In the genomic region with DNA sequence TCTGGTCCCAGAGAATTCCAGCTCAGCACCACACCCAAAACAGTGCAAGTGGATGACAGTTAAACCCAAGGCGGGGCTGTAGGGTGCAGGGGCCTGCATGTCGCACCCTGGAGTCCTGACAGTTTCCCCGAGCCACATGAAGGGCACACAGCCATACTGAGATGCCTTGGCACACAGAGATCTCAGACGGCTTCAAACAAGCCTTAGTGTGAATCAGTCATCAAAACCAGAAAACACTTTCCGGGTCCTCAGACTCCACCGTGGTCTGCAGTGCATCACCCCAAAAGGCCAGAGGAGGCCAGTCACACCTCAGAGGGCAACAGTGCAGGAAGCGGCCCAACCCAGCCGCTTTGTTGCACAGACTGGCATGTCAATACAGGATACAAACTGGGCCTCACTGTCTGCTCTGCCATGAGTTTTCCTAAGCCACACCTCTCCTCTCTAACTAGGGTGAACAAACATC, we compare ENCODE assay signal across 9 cellular contexts.
DNase-seq lines count a peak whose midpoint lies in the region; ATAC-seq and TF ChIP-seq lines count a peak whose summit lies in the region.
"Had no signal": no experiment of that assay in that cellular context is flagged by ENCODE, and none has a peak within 500 bp of the region (broad histone marks: within the 10 kb centered on the region; RNA-seq: fewer than 3 reads in every experiment).

No MANE protein-coding gene starts in this region.

- no peak overlapping the region for H2BK5ac ChIP-seq in neuronal stem cell (ENCODE audit: low read length)

- no peak overlapping the region for H2AK5ac ChIP-seq in neuronal stem cell (ENCODE audit: low read depth, low read length)

- no peak for TF ChIP-seq POLR2A in heart left ventricle (IDR thresholded peaks at IDR 0.05)

- DNase-seq in NCI-H1105 treated with DMSO at 0.1 percent for 48 hours (lab: John Stamatoyannopoulos, UW) (peak; percentile 1), NCI-H1105 (lab: John Stamatoyannopoulos, UW) (no peak), heart left ventricle (no peak), germinal center (ENCODE audit: low spot score) (no peak), neuronal stem cell (ENCODE audit: low spot score) (no peak)
- DNase-seq in activated CD4-positive, alpha-beta T cell treated with anti-CD3 and anti-CD28 coated beads, Interleukin-2, amount 50 U/mL, for 1 hour = peak; percentile 50
- peak; percentile 51 to 69 for DNase-seq in stimulated activated CD8-positive, alpha-beta memory T cell treated with anti-CD3 and anti-CD28 coated beads, Interleukin-7, amount 100 ng/mL, for 48 hours (ENCODE audit: extremely low read depth in 1 of 2, low read depth in 1 of 2)

- no peak overlapping the region for H3K4me2 ChIP-seq in neuronal stem cell (ENCODE audit: insufficient read depth, low read length, poor library complexity, severe bottlenecking)

- H2BK15ac ChIP-seq in neuronal stem cell (ENCODE audit: low read length) = no peak overlapping the region

- H3K27ac ChIP-seq in heart left ventricle (peak overlapping the region in 4 of 12 donors; percentile 17 to 39 (median 26)), neuronal stem cell (replicated peaks; ENCODE audit: low read length) (no peak overlapping the region)
- H3K27ac ChIP-seq: 22Rv1 had no signal

- H3K4me1 ChIP-seq in heart left ventricle (peaks cover 0 to 33% (median 6%) of the 10 kb centered on the region in 12 donors), neuronal stem cell (ENCODE audit: control insufficient read depth in 2 of 2, insufficient read depth in 1 of 2, low read depth in 1 of 2, low read length in 2 of 2) (peaks cover 3 to 4% of the 10 kb centered on the region in 2 donors)

- WGBS in heart left ventricle, 4 donors = 41 to 67% (median 60%) methylated on average over 8 of the region's 8 CpGs
- no CpG with 5 or more reads among the region's 8 CpGs for WGBS in neuronal stem cell (ENCODE audit: extremely low coverage in 2 of 2, insufficient read length in 2 of 2, insufficient replicate concordance in 1 of 2), 2 donors

- no peaks in the 10 kb centered on the region for H3K79me1 ChIP-seq in neuronal stem cell (ENCODE audit: low read depth, low read length)

- H4K8ac ChIP-seq in neuronal stem cell (ENCODE audit: low read depth, low read length) = no peak overlapping the region

- H3K9ac ChIP-seq in neuronal stem cell (ENCODE audit: low read depth, low read length, poor library complexity) = no peak overlapping the region

- H3K18ac ChIP-seq in neuronal stem cell (ENCODE audit: low read length) = no peak overlapping the region

- no peaks in the 10 kb centered on the region for H3K27me3 ChIP-seq in heart left ventricle
- H3K27me3 ChIP-seq in neuronal stem cell (ENCODE audit: control insufficient read depth in 3 of 3, insufficient read depth in 3 of 3, low read depth in 1 of 3, low read length in 3 of 3) = no peaks in the 10 kb centered on the region

- intact Hi-C loops in heart left ventricle (cut with DNase I) = loop anchor here in 6 of 10 donors (10.0 kb wide), 4 partner anchors 103 to 363 kb away; a partner anchor contains a TSS

- no peak overlapping the region for H3K4me3 ChIP-seq in heart left ventricle
- no peak overlapping the region for H3K4me3 ChIP-seq in neuronal stem cell (ENCODE audit: low read length in 2 of 2)

- H3K36me3 ChIP-seq in heart left ventricle = no peaks in the 10 kb centered on the region
- no peaks in the 10 kb centered on the region for H3K36me3 ChIP-seq in neuronal stem cell (replicated peaks in 1 of 2; ENCODE audit: control insufficient read depth in 2 of 2, insufficient read depth in 2 of 2, low read length in 2 of 2)

- H3K23ac ChIP-seq in neuronal stem cell (ENCODE audit: low read depth, low read length, poor library complexity) = no peak overlapping the region

- H2BK120ac ChIP-seq in neuronal stem cell (ENCODE audit: low read depth, low read length) = no peak overlapping the region

- no peak overlapping the region for H3K4ac ChIP-seq in neuronal stem cell (ENCODE audit: low read length)

- H3K9me3 ChIP-seq in heart left ventricle = no peaks in the 10 kb centered on the region
- H3K9me3 ChIP-seq in neuronal stem cell (replicated peaks in 1 of 2; ENCODE audit: control insufficient read depth in 2 of 2, insufficient read depth in 1 of 2, low read depth in 1 of 2, low read length in 2 of 2) = peaks cover 0 to 4% of the 10 kb centered on the region in 2 donors

- no peak overlapping the region for H2AFZ ChIP-seq in neuronal stem cell (ENCODE audit: low read length)

- H4K91ac ChIP-seq in neuronal stem cell (ENCODE audit: low read depth, low read length, poor library complexity) = no peak overlapping the region

- no peak overlapping the region for H2BK12ac ChIP-seq in neuronal stem cell (ENCODE audit: low read length)

- peak in 2 of 12 donors; percentile 18 to 25 for TF ChIP-seq CTCF in heart left ventricle (IDR thresholded peaks at IDR 0.05)

- ATAC-seq in HG03378 (IDR thresholded peaks at IDR 0.05; ENCODE audit: unreplicated experiment) = peak; percentile 36
- peak in 3 of 4 donors; percentile 56 to 71 (median 65) for ATAC-seq in heart left ventricle

- no peak overlapping the region for H3K14ac ChIP-seq in neuronal stem cell (ENCODE audit: low read length)

Comparison
In these comparisons a context has a peak if more than half of its experiments do, and no peak if none do; other contexts are left out.
1. DNase-seq: peak in NCI-H1105 treated with DMSO at 0.1 percent for 48 hours (single experiment), activated CD4-positive, alpha-beta T cell treated with anti-CD3 and anti-CD28 coated beads, Interleukin-2, amount 50 U/mL, for 1 hour (single experiment) and stimulated activated CD8-positive, alpha-beta memory T cell treated with anti-CD3 and anti-CD28 coated beads, Interleukin-7, amount 100 ng/mL, for 48 hours (2 of 2); none in NCI-H1105 (single experiment), heart left ventricle (0 of 5), germinal center (single experiment) and neuronal stem cell (single experiment).